ENCODE assay signal across 2 cellular contexts in the genomic region with DNA sequence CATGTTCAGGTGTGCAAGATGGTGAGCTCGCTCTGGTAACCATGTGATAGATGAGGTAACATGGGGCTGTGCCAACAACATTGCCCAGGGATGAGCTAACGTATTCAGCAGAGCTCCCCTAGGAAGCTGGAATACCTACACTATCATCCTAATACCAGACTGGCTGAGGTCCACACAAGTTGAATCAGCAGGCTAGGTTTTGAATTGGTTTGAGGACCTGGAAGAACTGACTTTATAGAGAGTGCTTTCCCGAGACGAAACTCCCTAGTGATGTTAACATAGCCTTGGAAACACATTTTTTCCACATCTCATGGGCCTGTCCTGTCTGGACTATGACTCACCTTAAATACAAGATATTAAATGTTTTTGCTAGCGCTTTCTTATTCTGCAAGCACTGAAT.
TF ChIP-seq lines count a peak whose summit lies in the region.

No MANE protein-coding gene starts in this region.

TF ChIP-seq in A549, 52 proteins besides CTCF, POLR2A, EP300 and RAD21:
- TF ChIP-seq ZFP36 (IDR thresholded peaks at IDR 0.05; ENCODE audit: borderline replicate concordance, partially characterized antibody) (no peak), FOSL2 (IDR thresholded peaks at IDR 0.05) (no peak), FOSL2 (CRISPR knock-in tag; IDR thresholded peaks at IDR 0.05) (peak; percentile 53; the same call in 1 of the 2 replicates)

TF ChIP-seq in endothelial cell of umbilical vein, 7 proteins besides CTCF, POLR2A, EP300 and RAD21:
- TF ChIP-seq, protein P1, sequence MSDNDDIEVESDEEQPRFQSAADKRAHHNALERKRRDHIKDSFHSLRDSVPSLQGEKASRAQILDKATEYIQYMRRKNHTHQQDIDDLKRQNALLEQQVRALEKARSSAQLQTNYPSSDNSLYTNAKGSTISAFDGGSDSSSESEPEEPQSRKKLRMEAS (IDR thresholded peaks at IDR 0.05; ENCODE audit: insufficient read depth, insufficient read length) = no peak
- no peak for TF ChIP-seq EZH2 (IDR thresholded peaks at IDR 0.05; ENCODE audit: borderline replicate concordance, low read depth, low read length, severe bottlenecking)
- no peak for TF ChIP-seq JUN (IDR thresholded peaks at IDR 0.05; ENCODE audit: borderline replicate concordance, insufficient read depth, insufficient read length, low read depth)
- TF ChIP-seq POLR2AphosphoS5 (IDR thresholded peaks at IDR 0.05; ENCODE audit: insufficient read depth, low read depth, low read length) = no peak
- no peak for TF ChIP-seq FOS (IDR thresholded peaks at IDR 0.05; ENCODE audit: borderline replicate concordance, insufficient read depth, low read length)
- no peak for TF ChIP-seq MYC (IDR thresholded peaks at IDR 0.05; ENCODE audit: low read depth, low read length)
- TF ChIP-seq GATA2 (IDR thresholded peaks at IDR 0.05; ENCODE audit: insufficient read depth, insufficient read length, low read depth, low read length) = no peak
